9 cellular contexts compared by ENCODE assay signal in the genomic region with DNA sequence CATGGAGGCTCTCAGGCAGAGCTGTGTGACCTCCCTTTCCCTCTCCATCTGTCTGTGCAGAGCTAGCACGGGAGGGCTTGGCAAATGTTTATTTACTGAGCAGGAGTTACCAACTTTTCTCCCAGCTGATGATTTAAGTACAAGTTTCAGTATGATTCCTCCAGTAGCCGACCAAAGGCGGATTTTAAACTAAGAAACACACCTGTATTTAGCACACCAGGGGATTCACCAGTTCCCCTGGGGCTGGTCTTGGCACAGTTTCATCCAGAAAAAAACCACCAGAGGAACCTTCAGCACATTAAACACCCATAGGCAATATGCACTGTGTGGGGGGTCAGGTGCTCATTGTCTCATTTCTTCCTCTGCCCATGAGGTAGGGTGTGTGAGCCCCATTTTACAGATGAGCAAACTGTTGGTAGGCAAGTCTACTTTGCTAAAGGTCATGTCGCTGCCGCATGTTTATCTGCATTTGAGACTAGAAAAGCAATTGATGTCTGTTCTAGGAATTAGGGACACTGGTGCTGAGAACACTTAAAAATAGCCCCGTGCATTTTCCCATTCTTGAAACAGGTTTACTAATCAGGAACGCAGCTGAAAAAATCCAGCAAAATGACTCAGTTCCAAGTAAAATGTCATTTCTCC.
DNase-seq lines count a peak whose midpoint lies in the region; ATAC-seq and TF ChIP-seq lines count a peak whose summit lies in the region.
"Had no signal": no experiment of that assay in that cellular context is flagged by ENCODE, and none has a peak within 500 bp of the region (broad histone marks: within the 10 kb centered on the region; RNA-seq: fewer than 3 reads in every experiment).

No MANE protein-coding gene starts in this region.

- ATAC-seq in GM19455 (IDR thresholded peaks at IDR 0.05; ENCODE audit: unreplicated experiment) (peak; percentile 42), HG03460 (IDR thresholded peaks at IDR 0.05; ENCODE audit: unreplicated experiment) (peak; percentile 51), upper lobe of right lung (no peak)

- peaks cover 34% of the 10 kb centered on the region for H3K4me1 Mint-ChIP-seq in activated naive CD4-positive, alpha-beta T cell treated with anti-CD3 and anti-CD28 coated beads, Interleukin-2, amount 50 U/mL, for 24 hours
- H3K4me1 Mint-ChIP-seq in nephron progenitor cell: peaks cover 12% of the 10 kb centered on the region

- peak overlapping the region; percentile 63 for H3K27ac Mint-ChIP-seq in activated naive CD4-positive, alpha-beta T cell treated with anti-CD3 and anti-CD28 coated beads, Interleukin-2, amount 50 U/mL, for 24 hours
- no peak overlapping the region for H3K27ac Mint-ChIP-seq in nephron progenitor cell

- H3K4me3 Mint-ChIP-seq in activated naive CD4-positive, alpha-beta T cell treated with anti-CD3 and anti-CD28 coated beads, Interleukin-2, amount 50 U/mL, for 24 hours: peak overlapping the region; percentile 19
- no peak overlapping the region for H3K4me3 Mint-ChIP-seq in nephron progenitor cell

- intact Hi-C loops in upper lobe of right lung (cut with DNase I): no loop called here

- no peak for TF ChIP-seq POLR2A in erythroblast (IDR thresholded peaks at IDR 0.05; ENCODE audit: low read length)

- peaks cover 2% of the 10 kb centered on the region for H3K9me3 Mint-ChIP-seq in activated naive CD4-positive, alpha-beta T cell treated with anti-CD3 and anti-CD28 coated beads, Interleukin-2, amount 50 U/mL, for 24 hours
- peaks cover 31% of the 10 kb centered on the region for H3K9me3 Mint-ChIP-seq in nephron progenitor cell

- H3K27me3 ChIP-seq in GM06990 (replicated peaks; ENCODE audit: control insufficient read depth, insufficient read depth, low read length) (no peaks in the 10 kb centered on the region), upper lobe of right lung (no peaks in the 10 kb centered on the region)
- H3K27me3 ChIP-seq: cardiac muscle cell had no signal

- H3K4me3 ChIP-seq in GM06990 (replicated peaks; ENCODE audit: low read depth, low read length) (peak overlapping the region; percentile 39), upper lobe of right lung (no peak overlapping the region)
- H3K4me3 ChIP-seq: cardiac muscle cell had no signal

- H3K9me3 ChIP-seq in upper lobe of right lung: no peaks in the 10 kb centered on the region

- no peaks in the 10 kb centered on the region for H3K36me3 ChIP-seq in GM06990 (ENCODE audit: control insufficient read depth, insufficient read depth, low read length)
- H3K36me3 ChIP-seq in upper lobe of right lung: no peaks in the 10 kb centered on the region
- H3K36me3 ChIP-seq: cardiac muscle cell had no signal

- H3K4me1 ChIP-seq in upper lobe of right lung: peaks cover 24% of the 10 kb centered on the region

- DNase-seq in GM06990 (ENCODE audit: extremely low read depth, insufficient read length) (peak; percentile 80), upper lobe of right lung (no peak), erythroblast (lab: John Stamatoyannopoulos, UW) (no peak), nephron progenitor cell (no peak), HT-29 (ENCODE audit: low spot score) (no peak)

- H3K36me3 Mint-ChIP-seq in activated naive CD4-positive, alpha-beta T cell treated with anti-CD3 and anti-CD28 coated beads, Interleukin-2, amount 50 U/mL, for 24 hours: peaks cover 8% of the 10 kb centered on the region
- peaks cover 5% of the 10 kb centered on the region for H3K36me3 Mint-ChIP-seq in nephron progenitor cell (ENCODE audit: low read depth)

- peak overlapping the region; percentile 39 for H3K27ac ChIP-seq in upper lobe of right lung
- H3K27ac ChIP-seq: cardiac muscle cell had no signal

- no peaks in the 10 kb centered on the region for H3K27me3 Mint-ChIP-seq in activated naive CD4-positive, alpha-beta T cell treated with anti-CD3 and anti-CD28 coated beads, Interleukin-2, amount 50 U/mL, for 24 hours
- peaks cover 6% of the 10 kb centered on the region for H3K27me3 Mint-ChIP-seq in nephron progenitor cell (ENCODE audit: low read depth, poor library complexity)

- TF ChIP-seq CTCF in GM06990 (IDR thresholded peaks at IDR 0.05; ENCODE audit: insufficient read depth, low read length, poor library complexity, severe bottlenecking) (no peak), upper lobe of right lung (IDR thresholded peaks at IDR 0.05) (no peak), nephron progenitor cell (IDR thresholded peaks at IDR 0.05) (no peak)
